Comparison of ENCODE assay signal across 8 cellular contexts in genomic region chr5:115295775-115296129, GRCh38. TPM values are rescaled to one million over a fixed set of nuclear protein-coding genes. Genes with fewer than 3 reads are reported as not detected.
DNase-seq lines count a peak whose midpoint lies in the region; ATAC-seq, FAIRE-seq and TF ChIP-seq lines count a peak whose summit lies in the region.

No MANE protein-coding gene starts in this region.

- POLR2A ChIA-PET in activated naive CD8-positive, alpha-beta T cell treated with anti-CD3 and anti-CD28 coated beads, Interleukin-2, amount 10 ng/mL, durations not matched to agents 7 days and 5 days (lab: Charles Lee): interaction anchor here (0.7 kb wide), 1 partner anchor 34 kb away, joined by 3 read pairs; no protein-coding TSS in a partner anchor

- no peak overlapping the region for H3K27ac Mint-ChIP-seq in activated naive CD8-positive, alpha-beta T cell treated with anti-CD3 and anti-CD28 coated beads, Interleukin-2, amount 10 ng/mL, durations not matched to agents 7 days and 5 days

- H3K36me3 Mint-ChIP-seq in activated naive CD8-positive, alpha-beta T cell treated with anti-CD3 and anti-CD28 coated beads, Interleukin-2, amount 10 ng/mL, durations not matched to agents 7 days and 5 days: peaks cover 4% of the 10 kb centered on the region

- no peaks in the 10 kb centered on the region for H4K20me1 ChIP-seq in keratinocyte (ENCODE audit: control insufficient read depth, extremely low read depth, insufficient read depth, low read length)

- TF ChIP-seq CTCF in keratinocyte (optimal IDR thresholded peaks at IDR 0.05 in 1 of 3, IDR thresholded peaks at IDR 0.05 in 1 of 3, conservative IDR thresholded peaks at IDR 0.05 in 1 of 3; ENCODE audit: extremely low read depth in 1 of 3, insufficient read depth in 2 of 3, low read length in 3 of 3): no peak

- DNase-seq in activated naive CD8-positive, alpha-beta T cell treated with anti-CD3 and anti-CD28 coated beads, Interleukin-2, amount 10 ng/mL, durations not matched to agents 7 days and 5 days: no peak
- no peak for DNase-seq in keratinocyte (ENCODE audit: low read depth, low spot score)
- no peak for DNase-seq in substantia nigra (lab: John Stamatoyannopoulos, UW)
- DNase-seq in NK-92 treated with Interleukin-12 subunit alpha and Interleukin-12 subunit beta, amount 100 ng/mL, for 24 hours (lab: John Stamatoyannopoulos, UW): no peak
- DNase-seq in ureter (ENCODE audit: low spot score): no peak

- H3K9ac ChIP-seq in keratinocyte (ENCODE audit: control insufficient read depth, extremely low read depth, insufficient read depth, low read length): peak overlapping the region; percentile 81

- H3K9me3 Mint-ChIP-seq in activated naive CD8-positive, alpha-beta T cell treated with anti-CD3 and anti-CD28 coated beads, Interleukin-2, amount 10 ng/mL, durations not matched to agents 7 days and 5 days: peaks cover 5% of the 10 kb centered on the region

- ATAC-seq in GM18858 (IDR thresholded peaks at IDR 0.05; ENCODE audit: unreplicated experiment) (peak; percentile 6), HG03196 (IDR thresholded peaks at IDR 0.05; ENCODE audit: unreplicated experiment) (peak; percentile 16), HG02623 (IDR thresholded peaks at IDR 0.05; ENCODE audit: unreplicated experiment) (no peak)
- ATAC-seq in activated naive CD8-positive, alpha-beta T cell treated with anti-CD3 and anti-CD28 coated beads, Interleukin-2, amount 10 ng/mL, durations not matched to agents 7 days and 5 days (ENCODE audit: low read depth): peak; percentile 12

- H3K36me3 ChIP-seq in keratinocyte (ENCODE audit: control insufficient read depth in 2 of 2, extremely low read depth in 1 of 2, insufficient read depth in 2 of 2, low read length in 2 of 2): no peaks in the 10 kb centered on the region

- peak overlapping the region; percentile 94 for H3K4me2 ChIP-seq in keratinocyte (ENCODE audit: control insufficient read depth, extremely low read depth, insufficient read depth, low read depth, low read length)

- peak; percentile 36 for FAIRE-seq in keratinocyte (lab: Jason Lieb, UNC)

- peak overlapping the region; percentile 97 for H2AFZ ChIP-seq in keratinocyte (ENCODE audit: control insufficient read depth, low read length)

- H3K9me1 ChIP-seq in keratinocyte (ENCODE audit: control insufficient read depth, extremely low read depth, insufficient read depth, low read length): no peaks in the 10 kb centered on the region

- dilution Hi-C loops in keratinocyte (cut with MboI; ENCODE audit: extremely low pct_ligation_motif_present, low sequenced_read_pairs): no loop called here

- peaks cover 35% of the 10 kb centered on the region for H3K27me3 Mint-ChIP-seq in activated naive CD8-positive, alpha-beta T cell treated with anti-CD3 and anti-CD28 coated beads, Interleukin-2, amount 10 ng/mL, durations not matched to agents 7 days and 5 days

- peaks cover 2% of the 10 kb centered on the region for H3K4me1 ChIP-seq in keratinocyte (ENCODE audit: control insufficient read depth, extremely low read depth, insufficient read depth, low read length)

- no peaks in the 10 kb centered on the region for H3K9me3 ChIP-seq in keratinocyte (ENCODE audit: control insufficient read depth, low read depth, low read length)

- H3K27ac ChIP-seq in keratinocyte (ENCODE audit: control insufficient read depth, insufficient read depth, low read length) (peak overlapping the region; percentile 34), substantia nigra (ENCODE audit: low read depth, low read length, poor library complexity, severe bottlenecking) (peak overlapping the region; percentile 75)

- H3K4me3 ChIP-seq in keratinocyte (ENCODE audit: control insufficient read depth in 2 of 3, extremely low read depth in 1 of 3, insufficient read depth in 2 of 3, low read depth in 1 of 3, low read length in 3 of 3): peak overlapping the region; percentile 83 to 94 (median 89)

- peaks cover 4% of the 10 kb centered on the region for H3K4me1 Mint-ChIP-seq in activated naive CD8-positive, alpha-beta T cell treated with anti-CD3 and anti-CD28 coated beads, Interleukin-2, amount 10 ng/mL, durations not matched to agents 7 days and 5 days

- peak overlapping the region; percentile 84 for H3K4me3 Mint-ChIP-seq in activated naive CD8-positive, alpha-beta T cell treated with anti-CD3 and anti-CD28 coated beads, Interleukin-2, amount 10 ng/mL, durations not matched to agents 7 days and 5 days

- H3K79me2 ChIP-seq in keratinocyte (ENCODE audit: control insufficient read depth, insufficient read depth, low read length): peaks cover 6% of the 10 kb centered on the region

- no peaks in the 10 kb centered on the region for H3K27me3 ChIP-seq in keratinocyte (ENCODE audit: control insufficient read depth, extremely low read depth, insufficient read depth, low read length)

RNA-seq across cellular contexts. Expression of gene CCDC112, which starts 0.7 kb away (rescaled TPM):
- 1 to 10 TPM; 2.2 to 2.4 TPM for total RNA-seq in activated naive CD8-positive, alpha-beta T cell treated with anti-CD3 and anti-CD28 coated beads, Interleukin-2, amount 10 ng/mL, durations not matched to agents 7 days and 5 days
- polyA plus RNA-seq in keratinocyte: 2.1 to 4.0 TPM (median 3.0 TPM) in 3 replicates
- polyA plus RNA-seq in keratinocyte (2011; ENCODE audit: low read depth): 20.2 TPM
- 2.8 and 4.0 TPM in 2 replicates for polyA plus RNA-seq in keratinocyte (2011; cell fraction: cytosol; rRNA removed)
- 2.5 and 5.3 TPM in 2 replicates for polyA plus RNA-seq in keratinocyte (2011; cell fraction: nucleus; rRNA removed)
- polyA plus RNA-seq in keratinocyte (2012; ENCODE audit: low replicate concordance): 5.1 and 5.2 TPM in 2 replicates
- polyA minus RNA-seq in keratinocyte: 0.33 to 0.96 TPM (median 0.43 TPM) in 3 replicates
- 2.1 TPM for polyA minus RNA-seq in keratinocyte (2011; cell fraction: cytosol; rRNA and poly(A)+ RNA removed)
- 1.1 and 1.5 TPM in 2 replicates for polyA minus RNA-seq in keratinocyte (2011; cell fraction: nucleus; rRNA and poly(A)+ RNA removed)
- 7.4 TPM for total RNA-seq in ureter

RNA-seq across cellular contexts. Expression of gene PGGT1B, which starts 33.1 kb away (rescaled TPM):
- 10 to 100 TPM; 32.8 to 35.8 TPM for total RNA-seq in activated naive CD8-positive, alpha-beta T cell treated with anti-CD3 and anti-CD28 coated beads, Interleukin-2, amount 10 ng/mL, durations not matched to agents 7 days and 5 days
- polyA plus RNA-seq in keratinocyte: 2.4 to 5.5 TPM (median 4.4 TPM) in 3 replicates
- 17.2 TPM for polyA plus RNA-seq in keratinocyte (2011; ENCODE audit: low read depth)
- 1.0 and 2.9 TPM in 2 replicates for polyA plus RNA-seq in keratinocyte (2011; cell fraction: cytosol; rRNA removed)
- 3.6 and 3.8 TPM in 2 replicates for polyA plus RNA-seq in keratinocyte (2011; cell fraction: nucleus; rRNA removed)
- polyA plus RNA-seq in keratinocyte (2012; ENCODE audit: low replicate concordance): 16.7 and 17.9 TPM in 2 replicates
- polyA minus RNA-seq in keratinocyte: 9.1 to 16.5 TPM (median 12.6 TPM) in 3 replicates
- polyA minus RNA-seq in keratinocyte (2011; cell fraction: cytosol; rRNA and poly(A)+ RNA removed): 3.6 TPM
- 5.7 and 12.8 TPM in 2 replicates for polyA minus RNA-seq in keratinocyte (2011; cell fraction: nucleus; rRNA and poly(A)+ RNA removed)
- total RNA-seq in ureter: 49.9 TPM
